1 cellular context compared by ENCODE assay signal in the genomic region with DNA sequence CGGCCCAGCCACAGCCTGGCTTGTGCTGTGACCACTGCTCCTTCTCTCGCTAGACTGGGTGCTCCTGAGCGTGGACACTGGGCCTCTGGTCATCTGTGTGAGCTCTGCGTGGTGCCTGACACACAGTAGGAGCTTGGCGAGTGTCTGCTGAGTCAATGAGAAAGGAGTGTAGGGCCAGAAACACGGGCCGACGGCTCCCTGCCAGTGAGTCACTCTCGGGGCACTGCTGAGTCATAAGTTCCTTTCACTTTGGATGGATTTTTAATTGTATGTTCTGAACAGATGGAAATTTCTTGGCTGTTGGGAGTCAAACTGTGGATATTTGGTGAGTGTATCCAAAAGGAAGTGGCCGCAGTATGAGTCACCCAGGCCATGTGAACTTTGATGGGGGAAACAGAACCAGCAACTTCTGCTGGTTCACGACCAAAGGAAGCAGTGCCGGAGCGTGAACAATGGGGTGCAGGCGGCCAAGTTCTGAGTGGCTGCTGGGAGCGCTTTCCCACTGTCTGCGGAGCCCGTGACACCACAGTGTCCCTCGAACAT.
TF ChIP-seq lines count a peak whose summit lies in the region.

No MANE protein-coding gene starts in this region.

TF ChIP-seq in HEK293, 187 proteins besides CTCF, POLR2A, EP300 and RAD21 (continued from another document):
- TF ChIP-seq KLF8 (tag by site-specific recombination; IDR thresholded peaks at IDR 0.05) (no peak), MEIS1 (CRISPR knock-in tag; IDR thresholded peaks at IDR 0.05; ENCODE audit: borderline replicate concordance) (no peak), FEZF1 (tag by site-specific recombination; IDR thresholded peaks at IDR 0.05) (no peak), ZSCAN5A (tag by site-specific recombination; IDR thresholded peaks at IDR 0.05) (0 out of 2 replicates have a peak, but pooled peaks have one; percentile 51), ZBTB20 (tag by site-specific recombination; IDR thresholded peaks at IDR 0.05) (no peak), PATZ1 (tag by site-specific recombination; IDR thresholded peaks at IDR 0.05) (peak; percentile 30; the same call in 1 of the 2 replicates), ZNF394 (tag by site-specific recombination; IDR thresholded peaks at IDR 0.05; ENCODE audit: borderline replicate concordance) (0 out of 2 replicates have a peak, but pooled peaks have one; percentile 26), MZF1 (tag by site-specific recombination; IDR thresholded peaks at IDR 0.05; ENCODE audit: borderline replicate concordance) (no peak), ZNF76 (tag by site-specific recombination; IDR thresholded peaks at IDR 0.05; ENCODE audit: borderline replicate concordance, low read depth) (no peak), ZBTB21 (tag by site-specific recombination; IDR thresholded peaks at IDR 0.05) (no peak; the same call in 1 of the 2 replicates)
- TF ChIP-seq, protein P1, sequence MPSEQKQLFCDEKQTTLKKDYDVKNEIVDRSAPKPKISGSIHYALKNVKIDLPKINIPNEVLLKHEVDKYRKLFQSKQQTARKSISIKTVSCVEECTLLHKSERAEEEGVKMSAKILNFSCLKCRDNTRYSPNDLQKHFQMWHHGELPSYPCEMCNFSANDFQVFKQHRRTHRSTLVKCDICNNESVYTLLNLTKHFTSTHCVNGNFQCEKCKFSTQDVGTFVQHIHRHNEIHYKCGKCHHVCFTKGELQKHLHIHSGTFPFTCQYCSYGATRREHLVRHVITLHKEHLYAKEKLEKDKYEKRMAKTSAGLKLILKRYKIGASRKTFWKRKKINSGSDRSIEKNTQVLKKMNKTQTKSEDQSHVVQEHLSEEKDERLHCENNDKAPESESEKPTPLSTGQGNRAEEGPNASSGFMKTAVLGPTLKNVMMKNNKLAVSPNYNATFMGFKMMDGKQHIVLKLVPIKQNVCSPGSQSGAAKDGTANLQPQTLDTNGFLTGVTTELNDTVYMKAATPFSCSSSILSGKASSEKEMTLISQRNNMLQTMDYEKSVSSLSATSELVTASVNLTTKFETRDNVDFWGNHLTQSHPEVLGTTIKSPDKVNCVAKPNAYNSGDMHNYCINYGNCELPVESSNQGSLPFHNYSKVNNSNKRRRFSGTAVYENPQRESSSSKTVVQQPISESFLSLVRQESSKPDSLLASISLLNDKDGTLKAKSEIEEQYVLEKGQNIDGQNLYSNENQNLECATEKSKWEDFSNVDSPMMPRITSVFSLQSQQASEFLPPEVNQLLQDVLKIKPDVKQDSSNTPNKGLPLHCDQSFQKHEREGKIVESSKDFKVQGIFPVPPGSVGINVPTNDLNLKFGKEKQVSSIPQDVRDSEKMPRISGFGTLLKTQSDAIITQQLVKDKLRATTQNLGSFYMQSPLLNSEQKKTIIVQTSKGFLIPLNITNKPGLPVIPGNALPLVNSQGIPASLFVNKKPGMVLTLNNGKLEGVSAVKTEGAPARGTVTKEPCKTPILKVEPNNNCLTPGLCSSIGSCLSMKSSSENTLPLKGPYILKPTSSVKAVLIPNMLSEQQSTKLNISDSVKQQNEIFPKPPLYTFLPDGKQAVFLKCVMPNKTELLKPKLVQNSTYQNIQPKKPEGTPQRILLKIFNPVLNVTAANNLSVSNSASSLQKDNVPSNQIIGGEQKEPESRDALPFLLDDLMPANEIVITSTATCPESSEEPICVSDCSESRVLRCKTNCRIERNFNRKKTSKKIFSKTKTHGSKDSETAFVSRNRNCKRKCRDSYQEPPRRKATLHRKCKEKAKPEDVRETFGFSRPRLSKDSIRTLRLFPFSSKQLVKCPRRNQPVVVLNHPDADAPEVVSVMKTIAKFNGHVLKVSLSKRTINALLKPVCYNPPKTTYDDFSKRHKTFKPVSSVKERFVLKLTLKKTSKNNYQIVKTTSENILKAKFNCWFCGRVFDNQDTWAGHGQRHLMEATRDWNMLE (tag by site-specific recombination; conservative IDR thresholded peaks at IDR 0.05; ENCODE audit: low read depth), result no peak
- TF ChIP-seq, protein P2, sequence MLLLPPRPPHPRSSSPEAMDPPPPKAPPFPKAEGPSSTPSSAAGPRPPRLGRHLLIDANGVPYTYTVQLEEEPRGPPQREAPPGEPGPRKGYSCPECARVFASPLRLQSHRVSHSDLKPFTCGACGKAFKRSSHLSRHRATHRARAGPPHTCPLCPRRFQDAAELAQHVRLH (tag by site-specific recombination; IDR thresholded peaks at IDR 0.05), result no peak
- TF ChIP-seq, protein P3, sequence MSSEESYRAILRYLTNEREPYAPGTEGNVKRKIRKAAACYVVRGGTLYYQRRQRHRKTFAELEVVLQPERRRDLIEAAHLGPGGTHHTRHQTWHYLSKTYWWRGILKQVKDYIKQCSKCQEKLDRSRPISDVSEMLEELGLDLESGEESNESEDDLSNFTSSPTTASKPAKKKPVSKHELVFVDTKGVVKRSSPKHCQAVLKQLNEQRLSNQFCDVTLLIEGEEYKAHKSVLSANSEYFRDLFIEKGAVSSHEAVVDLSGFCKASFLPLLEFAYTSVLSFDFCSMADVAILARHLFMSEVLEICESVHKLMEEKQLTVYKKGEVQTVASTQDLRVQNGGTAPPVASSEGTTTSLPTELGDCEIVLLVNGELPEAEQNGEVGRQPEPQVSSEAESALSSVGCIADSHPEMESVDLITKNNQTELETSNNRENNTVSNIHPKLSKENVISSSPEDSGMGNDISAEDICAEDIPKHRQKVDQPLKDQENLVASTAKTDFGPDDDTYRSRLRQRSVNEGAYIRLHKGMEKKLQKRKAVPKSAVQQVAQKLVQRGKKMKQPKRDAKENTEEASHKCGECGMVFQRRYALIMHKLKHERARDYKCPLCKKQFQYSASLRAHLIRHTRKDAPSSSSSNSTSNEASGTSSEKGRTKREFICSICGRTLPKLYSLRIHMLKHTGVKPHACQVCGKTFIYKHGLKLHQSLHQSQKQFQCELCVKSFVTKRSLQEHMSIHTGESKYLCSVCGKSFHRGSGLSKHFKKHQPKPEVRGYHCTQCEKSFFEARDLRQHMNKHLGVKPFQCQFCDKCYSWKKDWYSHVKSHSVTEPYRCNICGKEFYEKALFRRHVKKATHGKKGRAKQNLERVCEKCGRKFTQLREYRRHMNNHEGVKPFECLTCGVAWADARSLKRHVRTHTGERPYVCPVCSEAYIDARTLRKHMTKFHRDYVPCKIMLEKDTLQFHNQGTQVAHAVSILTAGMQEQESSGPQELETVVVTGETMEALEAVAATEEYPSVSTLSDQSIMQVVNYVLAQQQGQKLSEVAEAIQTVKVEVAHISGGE (tag by site-specific recombination; conservative IDR thresholded peaks at IDR 0.05; ENCODE audit: low read depth), result no peak
